7 cellular contexts compared by ENCODE assay signal in genomic region chr7:105320896-105321295, GRCh38.
"Had no signal": no experiment of that assay in that cellular context is flagged by ENCODE, and none has a peak within 500 bp of the region (broad histone marks: within the 10 kb centered on the region; RNA-seq: fewer than 3 reads in every experiment).

No MANE protein-coding gene starts in this region.

- H3K27ac ChIP-seq: HL-60 had no signal

- H3K4me3 ChIP-seq: K562 had no signal

- ATAC-seq: HepG2, K562 had no signal

- DNase-seq: IMR-90, KBM-7, KG1 had no signal

- H3K9me3 Mint-ChIP-seq: IgD-negative memory B cell had no signal

- H3K27ac Mint-ChIP-seq: IgD-negative memory B cell had no signal
